Comparison of ENCODE assay signal across 15 cellular contexts in the genomic region with DNA sequence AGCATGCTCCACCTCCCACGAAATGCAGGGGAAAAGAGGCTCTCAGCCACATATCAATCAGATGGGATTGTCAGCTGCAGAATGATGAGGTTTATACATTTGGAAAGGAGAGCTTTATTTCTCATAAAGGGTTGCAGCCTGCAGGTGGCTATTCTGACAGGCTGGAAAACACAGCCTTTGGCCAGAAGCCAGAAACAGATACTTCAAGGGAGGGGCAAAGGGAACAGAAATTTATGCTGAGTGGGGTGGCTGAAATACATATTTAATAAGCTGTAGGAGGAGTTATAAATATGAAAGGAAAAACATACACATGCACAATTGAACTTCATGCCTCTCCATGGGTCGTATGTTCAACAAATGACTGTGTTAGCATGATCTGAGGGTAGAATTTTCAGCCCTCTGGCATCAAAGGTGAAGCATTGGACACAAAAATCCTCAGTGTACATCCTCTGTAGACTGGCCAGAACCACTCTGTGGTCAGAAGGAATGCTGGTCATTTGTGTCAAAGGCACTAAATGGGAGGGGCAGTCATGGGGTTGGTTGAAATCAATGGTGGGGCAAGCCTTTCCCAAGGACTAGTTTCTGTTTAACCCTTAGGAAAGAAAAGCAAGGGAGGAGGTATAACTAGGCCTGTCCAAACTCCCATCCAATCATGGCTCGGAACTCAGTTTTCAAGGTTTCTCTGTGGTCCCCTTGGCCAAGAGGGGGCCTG.
DNase-seq lines count a peak whose midpoint lies in the region; ATAC-seq, FAIRE-seq and TF ChIP-seq lines count a peak whose summit lies in the region.
"Had no signal": no experiment of that assay in that cellular context is flagged by ENCODE, and none has a peak within 500 bp of the region (broad histone marks: within the 10 kb centered on the region; RNA-seq: fewer than 3 reads in every experiment).

No MANE protein-coding gene starts in this region.

- peaks cover 18% of the 10 kb centered on the region for H3K4me1 ChIP-seq in foreskin keratinocyte
- H3K4me1 ChIP-seq: colonic mucosa had no signal

- FAIRE-seq in RCC 7860 (lab: Jason Lieb, UNC), result peak; percentile 73

- ATAC-seq in foreskin keratinocyte (no peak), GM21381 (IDR thresholded peaks at IDR 0.05; ENCODE audit: unreplicated experiment) (no peak)

- no peak overlapping the region for H3K27ac ChIP-seq in foreskin keratinocyte
- H3K27ac ChIP-seq: colonic mucosa, SJSA1 had no signal

- H3K27me3 ChIP-seq in foreskin keratinocyte, result no peaks in the 10 kb centered on the region
- H3K27me3 ChIP-seq: colonic mucosa, SJSA1 had no signal

- DNase-seq in DMS153 treated with DMSO at 0.1 percent for 48 hours (lab: John Stamatoyannopoulos, UW; ENCODE audit: unreplicated experiment) (peak; percentile 10), NAMALWA (ENCODE audit: low spot score) (peak; percentile 38), RCC 7860 (ENCODE audit: low spot score) (peak; percentile 41), foreskin keratinocyte (no peak), T-helper 9 cell (no peak), GDM1 (lab: John Stamatoyannopoulos, UW) (no peak), occipital lobe (lab: John Stamatoyannopoulos, UW) (no peak)
- DNase-seq: activated CD4-positive, alpha-beta T cell treated with anti-CD3 and anti-CD28 coated beads, Interleukin-2, amount 10 ng/mL, durations not matched to agents 24 days and 14 days; activated gamma-delta T cell treated with Interleukin-2 at 50 U/mL for 16 hours; Calu3; colonic mucosa; NCI-H1048; stimulated activated CD4-positive, alpha-beta T cell treated with anti-CD3 and anti-CD28 coated beads, Interleukin-15, amount 100 ng/mL, for 24 hours had no signal

- TF ChIP-seq CTCF in foreskin keratinocyte (conservative IDR thresholded peaks at IDR 0.05), result peak; percentile 27

Comparison
In these comparisons a context has a peak if more than half of its experiments do, and no peak if none do; other contexts are left out.
1. DNase-seq: peak in DMS153 treated with DMSO at 0.1 percent for 48 hours (single experiment), NAMALWA (single experiment) and RCC 7860 (single experiment); none in foreskin keratinocyte (0 of 2), T-helper 9 cell (single experiment), GDM1 (single experiment) and occipital lobe (single experiment).